ENCODE assay signal across 2 cellular contexts in genomic region chr15:66542896-66543295, GRCh38.
TF ChIP-seq lines count a peak whose summit lies in the region.

No MANE protein-coding gene starts in this region.

TF ChIP-seq in HepG2, 621 proteins besides CTCF, POLR2A, EP300 and RAD21:
- no peak for TF ChIP-seq SKIL (CRISPR knock-in tag; IDR thresholded peaks at IDR 0.05; ENCODE audit: borderline replicate concordance)
- no peak for TF ChIP-seq ZNF562 (CRISPR knock-in tag; IDR thresholded peaks at IDR 0.05; ENCODE audit: borderline replicate concordance)
- 0 out of 2 replicates have a peak, but pooled peaks have one; percentile 3 for TF ChIP-seq MAFF (IDR thresholded peaks at IDR 0.05; ENCODE audit: low read depth, low read length)
- TF ChIP-seq MAFK (conservative IDR thresholded peaks at IDR 0.05 in 1 of 2, IDR thresholded peaks at IDR 0.05 in 1 of 2; ENCODE audit: low read length in 2 of 2), result peak in 1 of 2 experiments; percentile 67; a peak in 2 of 4 replicates

TF ChIP-seq in K562, 482 proteins besides CTCF, POLR2A, EP300 and RAD21:
- TF ChIP-seq ZNF766 (CRISPR knock-in tag; conservative IDR thresholded peaks at IDR 0.05) (no peak), PATZ1 (CRISPR knock-in tag; IDR thresholded peaks at IDR 0.05; ENCODE audit: borderline replicate concordance) (no peak), TRIM25 (IDR thresholded peaks at IDR 0.05; ENCODE audit: borderline replicate concordance) (no peak), L3MBTL2 (IDR thresholded peaks at IDR 0.05) (no peak), ZNF316 (IDR thresholded peaks at IDR 0.05) (peak; percentile 55), MAFG (tag; conservative IDR thresholded peaks at IDR 0.05) (peak; percentile 37; the same call in 1 of the 2 replicates)
